In genomic region chr4:165286619-165287340, GRCh38 we compare ENCODE assay signal across 7 cellular contexts. TPM values are rescaled to one million over a fixed set of nuclear protein-coding genes. Genes with fewer than 3 reads are reported as not detected.
DNase-seq lines count a peak whose midpoint lies in the region; ATAC-seq lines count a peak whose summit lies in the region.
"Not testable (repeated sequence)": the region's sequence is repeated elsewhere in the genome, so short reads cannot be mapped to it uniquely, and the experiment has no call there.

No MANE protein-coding gene starts in this region.

- POLR2A ChIA-PET in activated CD4-positive, alpha-beta T cell treated with anti-CD3 and anti-CD28 coated beads for 36 hours (lab: Charles Lee): not testable (repeated sequence)

- CTCF ChIA-PET in activated CD4-positive, alpha-beta T cell treated with anti-CD3 and anti-CD28 coated beads for 36 hours (lab: Charles Lee): not testable (repeated sequence)

- not testable (repeated sequence) for H3K9me3 Mint-ChIP-seq in IgD-negative memory B cell; activated CD4-positive, alpha-beta T cell treated with anti-CD3 and anti-CD28 coated beads for 36 hours (ENCODE audit: low read depth); central memory CD8-positive, alpha-beta T cell

- not testable (repeated sequence) for DNase-seq in activated CD4-positive, alpha-beta T cell treated with anti-CD3 and anti-CD28 coated beads for 36 hours; central memory CD8-positive, alpha-beta T cell (ENCODE audit: low spot score in 2 of 2)

- intact Hi-C loops in activated CD4-positive, alpha-beta T cell treated with anti-CD3 and anti-CD28 coated beads for 36 hours (cut with DNase I, micrococcal nuclease): not testable (repeated sequence)

- peak overlapping the region; percentile 48 to 78 (median 78) for H3K27ac Mint-ChIP-seq in IgD-negative memory B cell
- H3K27ac Mint-ChIP-seq in activated CD4-positive, alpha-beta T cell treated with anti-CD3 and anti-CD28 coated beads for 36 hours: peak overlapping the region; percentile 52
- peak overlapping the region; percentile 53 for H3K27ac Mint-ChIP-seq in central memory CD8-positive, alpha-beta T cell (ENCODE audit: low read depth)

- ATAC-seq in GM18517 (IDR thresholded peaks at IDR 0.05; ENCODE audit: unreplicated experiment) (peak; percentile 89), GM19455 (IDR thresholded peaks at IDR 0.05; ENCODE audit: unreplicated experiment) (peak; percentile 81), HG02623 (IDR thresholded peaks at IDR 0.05; ENCODE audit: unreplicated experiment) (peak; percentile 73), HG03103 (IDR thresholded peaks at IDR 0.05; ENCODE audit: low read depth, unreplicated experiment) (peak; percentile 71)
- peak; percentile 61 for ATAC-seq in activated CD4-positive, alpha-beta T cell treated with anti-CD3 and anti-CD28 coated beads for 36 hours
- ATAC-seq in central memory CD8-positive, alpha-beta T cell (replicated peaks; ENCODE audit: extremely low read depth, poor library complexity, severe bottlenecking): not testable (repeated sequence)

- peaks cover 37 to 43% (median 37%) of the 10 kb centered on the region in 3 donors for H3K4me1 Mint-ChIP-seq in IgD-negative memory B cell
- peaks cover 37% of the 10 kb centered on the region for H3K4me1 Mint-ChIP-seq in activated CD4-positive, alpha-beta T cell treated with anti-CD3 and anti-CD28 coated beads for 36 hours
- H3K4me1 Mint-ChIP-seq in central memory CD8-positive, alpha-beta T cell: peaks cover 29% of the 10 kb centered on the region

- H3K36me3 Mint-ChIP-seq in IgD-negative memory B cell; central memory CD8-positive, alpha-beta T cell (ENCODE audit: insufficient read depth): not testable (repeated sequence)
- peaks cover 35% of the 10 kb centered on the region for H3K36me3 Mint-ChIP-seq in activated CD4-positive, alpha-beta T cell treated with anti-CD3 and anti-CD28 coated beads for 36 hours (ENCODE audit: low read depth)

- peak overlapping the region; percentile 16 to 78 (median 48) for H3K4me3 Mint-ChIP-seq in IgD-negative memory B cell
- H3K4me3 Mint-ChIP-seq in activated CD4-positive, alpha-beta T cell treated with anti-CD3 and anti-CD28 coated beads for 36 hours: peak overlapping the region; percentile 7
- peak overlapping the region; percentile 32 for H3K4me3 Mint-ChIP-seq in central memory CD8-positive, alpha-beta T cell

- H3K27me3 Mint-ChIP-seq in IgD-negative memory B cell; activated CD4-positive, alpha-beta T cell treated with anti-CD3 and anti-CD28 coated beads for 36 hours; central memory CD8-positive, alpha-beta T cell: not testable (repeated sequence)

RNA-seq across cellular contexts. Expression of gene MSMO1, which starts 40.7 kb away (rescaled TPM):
- polyA plus RNA-seq in IgD-negative memory B cell: 22.5 TPM
- 10 to 100 TPM; 48.4 to 50.7 TPM for total RNA-seq in activated CD4-positive, alpha-beta T cell treated with anti-CD3 and anti-CD28 coated beads for 36 hours
